In the genomic region with DNA sequence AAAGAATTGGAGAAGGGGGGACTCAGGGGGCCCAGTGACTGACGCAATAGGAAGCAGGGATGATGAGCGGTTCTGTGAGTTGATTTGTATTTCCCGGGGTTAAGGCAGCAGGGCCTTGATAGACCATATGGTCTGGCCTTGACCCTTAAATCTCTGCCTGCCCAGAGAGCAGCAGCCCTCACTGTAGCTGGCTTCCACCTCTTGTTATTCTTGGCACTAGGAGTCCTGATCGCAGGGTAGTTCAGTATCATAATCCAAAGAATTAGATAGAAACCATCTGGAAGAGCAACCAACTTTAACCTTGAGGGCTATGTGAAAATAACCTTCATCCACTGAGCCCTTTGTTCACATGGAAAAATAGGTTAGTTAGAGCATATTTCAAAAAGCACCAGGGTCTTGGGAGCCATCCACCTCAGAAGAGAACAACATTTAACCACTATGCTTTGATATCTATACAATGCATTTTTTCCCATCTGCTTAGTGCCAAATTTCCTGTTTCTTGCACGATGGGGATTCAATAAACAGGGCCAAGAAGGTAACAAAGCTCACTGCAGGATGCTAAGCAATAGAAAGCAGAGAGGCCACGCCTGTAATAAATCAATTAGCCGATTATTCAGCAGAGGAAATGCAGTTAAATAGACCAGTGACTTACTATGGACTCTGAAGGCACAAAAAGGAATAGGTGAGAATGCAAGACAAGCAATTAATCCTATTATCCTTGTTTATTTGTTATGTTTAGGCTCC, we compare ENCODE assay signal across 25 cellular contexts.
DNase-seq lines count a peak whose midpoint lies in the region; ATAC-seq and TF ChIP-seq lines count a peak whose summit lies in the region.
"Had no signal": no experiment of that assay in that cellular context is flagged by ENCODE, and none has a peak within 500 bp of the region (broad histone marks: within the 10 kb centered on the region; RNA-seq: fewer than 3 reads in every experiment).

No MANE protein-coding gene starts in this region.

- H3K4me1 Mint-ChIP-seq in GM23338 (peaks cover 42% of the 10 kb centered on the region), endodermal cell (peaks cover 34% of the 10 kb centered on the region)
- H3K4me1 Mint-ChIP-seq: activated CD4-positive, alpha-beta T cell treated with anti-CD3 and anti-CD28 coated beads, Interleukin-2, amount 10 ng/mL, durations not matched to agents 7 days and 5 days; immature natural killer cell had no signal

- H3K36me3 ChIP-seq in GM23338 (ENCODE audit: insufficient read depth), result no peaks in the 10 kb centered on the region
- no peaks in the 10 kb centered on the region for H3K36me3 ChIP-seq in endodermal cell (ENCODE audit: control insufficient read depth, insufficient read depth, low read length)
- H3K36me3 ChIP-seq: lower lobe of right lung, thoracic aorta, vagina had no signal

- H3K4me3 Mint-ChIP-seq in GM23338 (no peak overlapping the region), endodermal cell (no peak overlapping the region)
- H3K4me3 Mint-ChIP-seq: activated CD4-positive, alpha-beta T cell treated with anti-CD3 and anti-CD28 coated beads, Interleukin-2, amount 10 ng/mL, durations not matched to agents 7 days and 5 days; CD8-positive, alpha-beta T cell; immature natural killer cell had no signal

- H3K4me3 ChIP-seq in GM23338 (no peak overlapping the region), endodermal cell (ENCODE audit: low read length) (no peak overlapping the region)
- H3K4me3 ChIP-seq: dorsolateral prefrontal cortex, lower lobe of right lung, psoas muscle, SK-N-MC, smooth muscle cell, thoracic aorta, vagina had no signal

- 0 out of 2 replicates have a peak, but pooled peaks cover 6% of the 10 kb centered on the region for H3F3A ChIP-seq in GM23338 (replicated peaks; ENCODE audit: low read depth)

- H3K9ac ChIP-seq in endodermal cell (ENCODE audit: extremely low read depth, low read length, poor library complexity, severe bottlenecking), result no peak overlapping the region

- H3K4me1 ChIP-seq in GM23338 (ENCODE audit: insufficient read depth) (peaks cover 23% of the 10 kb centered on the region), endodermal cell (ENCODE audit: control insufficient read depth, insufficient read depth, low read length) (peaks cover 20% of the 10 kb centered on the region)
- H3K4me1 ChIP-seq: lower lobe of right lung, psoas muscle, vagina had no signal

- H4K20me1 ChIP-seq in GM23338 (replicated peaks; ENCODE audit: insufficient read depth), result no peaks in the 10 kb centered on the region

- H3K27ac ChIP-seq in GM23338 (ENCODE audit: low read depth) (no peak overlapping the region; the same call in 1 of the 2 replicates), endodermal cell (ENCODE audit: low read depth, low read length) (peak overlapping the region; percentile 14)
- H3K27ac ChIP-seq: lower lobe of right lung, psoas muscle, SK-N-MC, thoracic aorta, vagina, VCaP had no signal

- no peaks in the 10 kb centered on the region for H3K36me3 Mint-ChIP-seq in GM23338 (ENCODE audit: low read depth)
- no peaks in the 10 kb centered on the region for H3K36me3 Mint-ChIP-seq in endodermal cell (ENCODE audit: low read depth)
- H3K36me3 Mint-ChIP-seq: CD8-positive, alpha-beta T cell had no signal

- H3K4me2 ChIP-seq in GM23338, result 0 out of 2 replicates have a peak overlapping the region, but pooled peaks have one; percentile 4
- H3K4me2 ChIP-seq: smooth muscle cell had no signal

- ATAC-seq in GM23338 (no peak), SK-N-SH treated with all-trans-retinoic acid at 6 μM for 48 hours (peak; percentile 34; the same call in 1 of the 3 replicates), sciatic nerve (peak; percentile 82)
- ATAC-seq: CD8-positive, alpha-beta T cell; lower lobe of right lung; psoas muscle had no signal

- H3K9me3 Mint-ChIP-seq in GM23338 (no peaks in the 10 kb centered on the region), endodermal cell (no peaks in the 10 kb centered on the region)
- H3K9me3 Mint-ChIP-seq: activated CD4-positive, alpha-beta T cell treated with anti-CD3 and anti-CD28 coated beads, Interleukin-2, amount 10 ng/mL, durations not matched to agents 7 days and 5 days; CD8-positive, alpha-beta T cell had no signal

- TF ChIP-seq CTCF in GM23338 (conservative IDR thresholded peaks at IDR 0.05; ENCODE audit: low read depth in 2 of 2) (no peak), endodermal cell (conservative IDR thresholded peaks at IDR 0.05) (no peak)

- no peaks in the 10 kb centered on the region for H3K9me3 ChIP-seq in endodermal cell (ENCODE audit: control insufficient read depth, low read length)
- H3K9me3 ChIP-seq: lower lobe of right lung, psoas muscle, thoracic aorta, vagina had no signal

- H3K27ac Mint-ChIP-seq in GM23338 (no peak overlapping the region), endodermal cell (no peak overlapping the region)
- H3K27ac Mint-ChIP-seq: activated CD4-positive, alpha-beta T cell treated with anti-CD3 and anti-CD28 coated beads, Interleukin-2, amount 10 ng/mL, durations not matched to agents 7 days and 5 days; CD8-positive, alpha-beta T cell; immature natural killer cell had no signal

- 89 to 91% methylated on average over 6 to 7 of the region's 7 CpGs for WGBS in endodermal cell (ENCODE audit: insufficient coverage in 1 of 2, insufficient read length in 1 of 2), 2 experiments

- no peaks in the 10 kb centered on the region for H3K9me2 ChIP-seq in GM23338 (ENCODE audit: insufficient read depth)

- H2AFZ ChIP-seq in GM23338, result peak overlapping the region; percentile 76; the same call in 1 of the 2 replicates

- H3K79me2 ChIP-seq in GM23338 (replicated peaks; ENCODE audit: insufficient read depth), result no peaks in the 10 kb centered on the region

- intact Hi-C loops in sciatic nerve (cut with DNase I), result no loop called here

- H3K27me3 ChIP-seq in GM23338 (ENCODE audit: insufficient read depth), result no peaks in the 10 kb centered on the region
- H3K27me3 ChIP-seq in endodermal cell (ENCODE audit: control insufficient read depth, insufficient read depth, low read length, poor library complexity, severe bottlenecking), result no peaks in the 10 kb centered on the region
- H3K27me3 ChIP-seq: vagina had no signal

- no peak for DNase-seq in GM23338 (ENCODE audit: low spot score)
- no peak for DNase-seq in endodermal cell
- no peak for DNase-seq in sciatic nerve (ENCODE audit: low spot score)
- DNase-seq in OCI-M2 (lab: John Stamatoyannopoulos, UW; ENCODE audit: unreplicated experiment), result no peak
- DNase-seq in epidermal melanocyte (ENCODE audit: insufficient read length, low spot score), result no peak
- no peak for DNase-seq in DMS 273 (lab: John Stamatoyannopoulos, UW; ENCODE audit: unreplicated experiment)
- DNase-seq: activated CD4-positive, alpha-beta T cell treated with anti-CD3 and anti-CD28 coated beads, Interleukin-2, amount 10 ng/mL, durations not matched to agents 7 days and 5 days; CD8-positive, alpha-beta T cell; DMS79 treated with DMSO at 0.1 percent for 48 hours; H7; immature natural killer cell; lower lobe of right lung; NCI-H1092; NCI-H2081; NCI-H446; psoas muscle; stimulated activated CD4-positive, alpha-beta T cell treated with anti-CD3 and anti-CD28 coated beads, Interleukin-2, amount 100 ng/mL, for 48 hours; stimulated activated naive CD4-positive, alpha-beta T cell treated with Interleukin-2 at 50 U/mL for 16 hours had no signal

- H3K27me3 Mint-ChIP-seq in GM23338 (ENCODE audit: insufficient read depth, low read depth, poor library complexity) (peaks cover 11% of the 10 kb centered on the region), endodermal cell (ENCODE audit: insufficient read depth) (no peaks in the 10 kb centered on the region)

TF ChIP-seq in GM23338, 12 proteins besides CTCF, POLR2A, EP300 and RAD21:
- TF ChIP-seq NANOG (IDR thresholded peaks at IDR 0.05; ENCODE audit: borderline replicate concordance) (no peak), ZNF331 (CRISPR knock-in tag; IDR thresholded peaks at IDR 0.05; ENCODE audit: low read depth) (no peak)

TF ChIP-seq in SK-N-SH treated with all-trans-retinoic acid at 6 μM for 48 hours, 23 proteins besides CTCF, POLR2A, EP300 and RAD21:
- no peak for TF ChIP-seq ZFP30 (CRISPR knock-in tag; IDR thresholded peaks at IDR 0.05)
- no peak for TF ChIP-seq OSR1 (CRISPR knock-in tag; IDR thresholded peaks at IDR 0.05)
- TF ChIP-seq, protein P1, sequence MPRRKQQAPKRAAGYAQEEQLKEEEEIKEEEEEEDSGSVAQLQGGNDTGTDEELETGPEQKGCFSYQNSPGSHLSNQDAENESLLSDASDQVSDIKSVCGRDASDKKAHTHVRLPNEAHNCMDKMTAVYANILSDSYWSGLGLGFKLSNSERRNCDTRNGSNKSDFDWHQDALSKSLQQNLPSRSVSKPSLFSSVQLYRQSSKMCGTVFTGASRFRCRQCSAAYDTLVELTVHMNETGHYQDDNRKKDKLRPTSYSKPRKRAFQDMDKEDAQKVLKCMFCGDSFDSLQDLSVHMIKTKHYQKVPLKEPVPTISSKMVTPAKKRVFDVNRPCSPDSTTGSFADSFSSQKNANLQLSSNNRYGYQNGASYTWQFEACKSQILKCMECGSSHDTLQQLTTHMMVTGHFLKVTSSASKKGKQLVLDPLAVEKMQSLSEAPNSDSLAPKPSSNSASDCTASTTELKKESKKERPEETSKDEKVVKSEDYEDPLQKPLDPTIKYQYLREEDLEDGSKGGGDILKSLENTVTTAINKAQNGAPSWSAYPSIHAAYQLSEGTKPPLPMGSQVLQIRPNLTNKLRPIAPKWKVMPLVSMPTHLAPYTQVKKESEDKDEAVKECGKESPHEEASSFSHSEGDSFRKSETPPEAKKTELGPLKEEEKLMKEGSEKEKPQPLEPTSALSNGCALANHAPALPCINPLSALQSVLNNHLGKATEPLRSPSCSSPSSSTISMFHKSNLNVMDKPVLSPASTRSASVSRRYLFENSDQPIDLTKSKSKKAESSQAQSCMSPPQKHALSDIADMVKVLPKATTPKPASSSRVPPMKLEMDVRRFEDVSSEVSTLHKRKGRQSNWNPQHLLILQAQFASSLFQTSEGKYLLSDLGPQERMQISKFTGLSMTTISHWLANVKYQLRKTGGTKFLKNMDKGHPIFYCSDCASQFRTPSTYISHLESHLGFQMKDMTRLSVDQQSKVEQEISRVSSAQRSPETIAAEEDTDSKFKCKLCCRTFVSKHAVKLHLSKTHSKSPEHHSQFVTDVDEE (CRISPR knock-in tag; IDR thresholded peaks at IDR 0.05), result no peak
- peak; percentile 76 for TF ChIP-seq TCF4 (CRISPR knock-in tag; IDR thresholded peaks at IDR 0.05; ENCODE audit: borderline replicate concordance)
- TF ChIP-seq ARNTL (CRISPR knock-in tag; IDR thresholded peaks at IDR 0.05; ENCODE audit: borderline replicate concordance, low read depth), result no peak
- TF ChIP-seq GLIS3 (CRISPR knock-in tag; IDR thresholded peaks at IDR 0.05), result no peak
TF ChIP-seq in SK-N-SH treated with all-trans-retinoic acid at 6 μM for 48 hours: peak in this region for 1.
